In genomic region chr7:67143387-67143786, GRCh38 we compare ENCODE assay signal across 7 cellular contexts.
DNase-seq lines count a peak whose midpoint lies in the region; ATAC-seq, FAIRE-seq and TF ChIP-seq lines count a peak whose summit lies in the region.
"Not testable (repeated sequence)": the region's sequence is repeated elsewhere in the genome, so short reads cannot be mapped to it uniquely, and the experiment has no call there.

No MANE protein-coding gene starts in this region.

- BruUV-seq in IMR-90 (replicated peaks; lab: Mats Ljungman, UMichigan); K562 (replicated peaks; lab: Mats Ljungman, UMichigan): not testable (repeated sequence)

- not testable (repeated sequence) for H3K27me3 ChIP-seq in IMR-90 (ENCODE audit: control insufficient read depth, insufficient read depth, low read length); K562 (ENCODE audit: control insufficient read depth in 2 of 2, insufficient read depth in 2 of 2, low read length in 2 of 2); heart right ventricle; left lung; mesenchymal stem cell (ENCODE audit: control insufficient read depth in 1 of 2, insufficient read depth in 1 of 2, low read length in 2 of 2)

- H3K18ac ChIP-seq in IMR-90 (ENCODE audit: low read depth, low read length) = not testable (repeated sequence)
- H3K18ac ChIP-seq in mesenchymal stem cell (ENCODE audit: low read depth in 1 of 2, low read length in 2 of 2) = peak overlapping the region in 1 of 2 experiments; percentile 22

- not testable (repeated sequence) for H3K9me3 ChIP-seq in IMR-90 (ENCODE audit: control insufficient read depth, insufficient read depth, low read length); K562 (replicated peaks; ENCODE audit: control insufficient read depth, insufficient read depth, low read depth, low read length); heart right ventricle; left lung; mesenchymal stem cell (ENCODE audit: control insufficient read depth, low read length)

- not testable (repeated sequence) for H2BK12ac ChIP-seq in mesenchymal stem cell (ENCODE audit: low read length in 2 of 2)

- H3K4me3 ChIP-seq in IMR-90 (ENCODE audit: insufficient read depth, low read depth, low read length); K562; fibroblast of villous mesenchyme (ENCODE audit: low read depth, low read length); heart right ventricle; left lung; mesenchymal stem cell (ENCODE audit: insufficient read depth in 1 of 2, low read depth in 1 of 2, low read length in 2 of 2): not testable (repeated sequence)

- H3K36me3 ChIP-seq in IMR-90 (ENCODE audit: control insufficient read depth, insufficient read depth, low read length); K562 (ENCODE audit: control insufficient read depth, insufficient read depth, low read length); heart right ventricle; left lung; mesenchymal stem cell (ENCODE audit: control insufficient read depth in 1 of 2, insufficient read depth in 2 of 2, low read depth in 1 of 2, low read length in 2 of 2): not testable (repeated sequence)

- not testable (repeated sequence) for TF ChIP-seq CTCF in IMR-90 (conservative IDR thresholded peaks at IDR 0.05; ENCODE audit: low read depth, low read length); K562 (IDR thresholded peaks at IDR 0.05 in 2 of 3, conservative IDR thresholded peaks at IDR 0.05 in 1 of 3; ENCODE audit: insufficient read depth in 2 of 3, low read depth in 1 of 3, low read length in 3 of 3); fibroblast of villous mesenchyme (IDR thresholded peaks at IDR 0.05; ENCODE audit: insufficient read depth, low read depth, low read length); heart right ventricle (IDR thresholded peaks at IDR 0.05); left lung (IDR thresholded peaks at IDR 0.05)

- H3K56ac ChIP-seq in IMR-90 (ENCODE audit: extremely low read depth, insufficient read depth, low read length) = not testable (repeated sequence)

- not testable (repeated sequence) for H3K4ac ChIP-seq in IMR-90 (ENCODE audit: low read depth, low read length); mesenchymal stem cell (ENCODE audit: low read depth in 1 of 2, low read length in 2 of 2)

- H3K9me1 ChIP-seq in IMR-90 (ENCODE audit: insufficient read depth, low read length); K562 (ENCODE audit: control insufficient read depth, insufficient read depth, low read length): not testable (repeated sequence)

- not testable (repeated sequence) for H3K79me1 ChIP-seq in IMR-90 (ENCODE audit: low read depth in 1 of 2, low read length in 2 of 2); mesenchymal stem cell (replicated peaks; ENCODE audit: low read length, poor library complexity, severe bottlenecking)

- not testable (repeated sequence) for H3K4me1 ChIP-seq in IMR-90 (ENCODE audit: control insufficient read depth, insufficient read depth, low read length); K562 (replicated peaks in 1 of 2; ENCODE audit: control insufficient read depth in 2 of 2, insufficient read depth in 2 of 2, low read length in 2 of 2); left lung; mesenchymal stem cell (ENCODE audit: control insufficient read depth, insufficient read depth, low read depth, low read length)
- peaks cover 0 to 11% (median 3%) of the 10 kb centered on the region in 9 donors for H3K4me1 ChIP-seq in heart right ventricle

- TF ChIP-seq EP300 in K562 (IDR thresholded peaks at IDR 0.05; ENCODE audit: low read length) = not testable (repeated sequence)

- CTCF ChIA-PET in IMR-90 (lab: Yijun Ruan, JAX); K562 (lab: Yijun Ruan, JAX; ENCODE audit: low intra/inter-chr PET ratio): not testable (repeated sequence)

- H3K79me2 ChIP-seq in K562 (ENCODE audit: control insufficient read depth, insufficient read depth, low read length) = not testable (repeated sequence)

- in situ Hi-C loops in IMR-90 (cut with MboI; ENCODE audit: low sequenced_read_pairs); K562 (cut with MboI): not testable (repeated sequence)

- not testable (repeated sequence) for TF ChIP-seq RAD21 in IMR-90 (IDR thresholded peaks at IDR 0.05; ENCODE audit: low read length); K562 (CRISPR knock-in tag; conservative IDR thresholded peaks at IDR 0.05 in 1 of 2, IDR thresholded peaks at IDR 0.05 in 1 of 2)

- not testable (repeated sequence) for H3K9ac ChIP-seq in IMR-90 (ENCODE audit: low read depth, low read length); K562 (ENCODE audit: insufficient read depth in 1 of 2, low read depth in 2 of 2, low read length in 2 of 2); mesenchymal stem cell (ENCODE audit: low read length)

- not testable (repeated sequence) for H2BK15ac ChIP-seq in IMR-90 (ENCODE audit: low read depth, low read length); mesenchymal stem cell (ENCODE audit: low read depth, poor library complexity, severe bottlenecking)

- not testable (repeated sequence) for H4K20me1 ChIP-seq in IMR-90 (ENCODE audit: insufficient read depth, low read length); K562 (replicated peaks; ENCODE audit: control insufficient read depth, insufficient read depth, low read length)

- POLR2A ChIA-PET in IMR-90 (lab: Charles Lee; ENCODE audit: unreplicated experiment); K562 (lab: Yijun Ruan, JAX): not testable (repeated sequence)

- H4K91ac ChIP-seq in IMR-90 (ENCODE audit: insufficient read depth, low read depth, low read length); mesenchymal stem cell (ENCODE audit: low read length): not testable (repeated sequence)

- H2AFZ ChIP-seq in IMR-90 (replicated peaks; ENCODE audit: low read length, poor library complexity); K562 (ENCODE audit: low read depth, low read length); mesenchymal stem cell (ENCODE audit: low read depth, low read length): not testable (repeated sequence)

- H3K23ac ChIP-seq in IMR-90 (ENCODE audit: low read depth, low read length) = 0 out of 2 replicates have a peak overlapping the region, but pooled peaks have one; percentile 59
- H3K23ac ChIP-seq in mesenchymal stem cell (ENCODE audit: low read length in 2 of 2) = not testable (repeated sequence)

- FAIRE-seq in K562 (lab: Jason Lieb, UNC) = not testable (repeated sequence)

- not testable (repeated sequence) for H2AK5ac ChIP-seq in IMR-90 (ENCODE audit: low read depth, low read length); mesenchymal stem cell (ENCODE audit: low read length, severe bottlenecking)

- dilution Hi-C loops in IMR-90 (cut with HindIII; ENCODE audit: low sequenced_read_pairs, unreplicated experiment) = not testable (repeated sequence)

- intact Hi-C loops in IMR-90 (cut with micrococcal nuclease); K562 (cut with micrococcal nuclease); heart right ventricle (cut with DNase I); left lung (cut with DNase I): not testable (repeated sequence)

- not testable (repeated sequence) for H3K14ac ChIP-seq in IMR-90 (replicated peaks; ENCODE audit: low read depth, low read length); mesenchymal stem cell (ENCODE audit: low read length in 2 of 2)

- H2BK20ac ChIP-seq in IMR-90 (ENCODE audit: low read depth, low read length) = not testable (repeated sequence)

- not testable (repeated sequence) for H2BK120ac ChIP-seq in IMR-90 (ENCODE audit: low read depth, low read length); mesenchymal stem cell (ENCODE audit: low read depth, low read length)

- H2AK9ac ChIP-seq in IMR-90 (replicated peaks; ENCODE audit: low read depth, low read length, poor library complexity) = not testable (repeated sequence)

- not testable (repeated sequence) for H4K5ac ChIP-seq in IMR-90 (ENCODE audit: low read depth, low read length)

- not testable (repeated sequence) for H2BK5ac ChIP-seq in IMR-90 (ENCODE audit: low read depth, low read length, poor library complexity, severe bottlenecking); mesenchymal stem cell (ENCODE audit: low read depth, low read length, poor library complexity, severe bottlenecking)

- DNase-seq in IMR-90 = peak; percentile 7
- DNase-seq in K562 (ENCODE audit: extremely low read depth in 1 of 4, low spot score in 3 of 4); heart right ventricle; left lung: not testable (repeated sequence)
- DNase-seq in fibroblast of villous mesenchyme (ENCODE audit: low read depth) = peak; percentile 67
- DNase-seq in mesenchymal stem cell = peak; percentile 53
- peak; percentile 17 for DNase-seq in pulmonary artery endothelial cell (ENCODE audit: low read depth, low spot score)

- peak overlapping the region; percentile 4 for H3K4me2 ChIP-seq in IMR-90 (ENCODE audit: low read depth, low read length)
- H3K4me2 ChIP-seq in K562 (ENCODE audit: insufficient read depth, low read length); mesenchymal stem cell (ENCODE audit: low read length, poor library complexity, severe bottlenecking): not testable (repeated sequence)

- not testable (repeated sequence) for TF ChIP-seq POLR2A in IMR-90 (IDR thresholded peaks at IDR 0.05; ENCODE audit: low read depth, low read length); K562 (conservative IDR thresholded peaks at IDR 0.05)

- no CpG with 5 or more reads among the region's 5 CpGs for WGBS in IMR-90 (ENCODE audit: extremely low coverage in 2 of 2, insufficient read length in 1 of 2), 2 experiments
- WGBS in K562 (ENCODE audit: insufficient coverage, low coverage, missing lambda C conversion rate) = 60% methylated on average over 4 of the region's 5 CpGs
- WGBS in heart right ventricle, 2 donors = 27 to 35% methylated on average over 5 of the region's 5 CpGs
- 20% methylated on average over 1 of the region's 5 CpGs for WGBS in mesenchymal stem cell

- H3K27ac ChIP-seq in IMR-90 (ENCODE audit: insufficient read depth, low read length); heart right ventricle; left lung; mesenchymal stem cell (ENCODE audit: low read length, poor library complexity, severe bottlenecking): not testable (repeated sequence)
- H3K27ac ChIP-seq in K562 (ENCODE audit: extremely low read depth, low read depth, low read length) = 0 out of 3 replicates have a peak overlapping the region, but pooled peaks have one; percentile 2

- ATAC-seq in IMR-90 (ENCODE audit: low read depth) (peak; percentile 49), K562 (peak; percentile 55), heart right ventricle (peak; percentile 43 to 90 (median 76)), left lung (peak; percentile 54)

- not testable (repeated sequence) for H4K8ac ChIP-seq in IMR-90 (ENCODE audit: low read depth in 2 of 2, low read length in 2 of 2); mesenchymal stem cell (ENCODE audit: low read length)
